ENCODE assay signal across 8 cellular contexts in the genomic region with DNA sequence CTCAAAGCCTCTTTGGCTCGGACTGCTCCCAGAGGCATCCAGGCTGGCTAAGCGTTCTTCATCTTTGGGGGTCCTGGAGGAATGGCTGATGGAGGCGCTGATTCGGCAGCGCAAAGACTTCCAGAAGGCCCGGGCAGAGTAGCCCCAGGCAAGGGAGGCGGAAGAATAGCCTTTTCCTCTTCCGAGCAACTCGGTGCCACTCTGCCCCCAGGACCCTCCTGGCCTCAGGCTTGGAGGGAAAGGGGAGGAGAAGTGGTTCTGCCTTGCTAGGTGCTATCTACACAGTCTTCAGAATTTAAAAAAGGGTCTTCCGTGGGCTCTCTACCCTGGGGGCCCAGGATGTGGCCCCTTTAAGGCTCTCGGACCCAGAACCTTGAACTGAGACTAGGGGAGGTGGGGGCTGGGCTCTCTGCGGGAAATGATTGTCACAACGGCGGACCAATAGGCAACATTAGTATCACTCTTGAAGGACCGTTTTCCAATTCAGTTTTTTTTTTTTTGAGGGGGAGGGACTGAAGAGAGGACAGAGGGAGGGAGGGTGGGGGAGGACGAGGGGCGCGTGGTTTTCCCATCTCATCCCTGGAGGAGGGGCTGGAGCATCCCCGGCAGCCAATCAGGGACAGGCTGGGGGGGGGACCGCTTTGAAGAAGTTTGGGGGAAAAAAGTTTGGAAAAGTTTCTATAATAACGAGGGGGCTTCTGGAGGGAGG. TPM values are rescaled to one million over a fixed set of nuclear protein-coding genes. Genes with fewer than 3 reads are reported as not detected.
DNase-seq lines count a peak whose midpoint lies in the region; ATAC-seq lines count a peak whose summit lies in the region.

A gene (plus strand): TSS at position 679 of the 709 bp plus-strand sequence. CDS start 157 bp downstream, outside the sequence.

- POLR2A ChIA-PET in CD8-positive, alpha-beta memory T cell (lab: Charles Lee), result interaction anchor here (0.7 kb wide), 1 partner anchor 23 kb away, joined by 7 read pairs; no protein-coding TSS in a partner anchor
- POLR2A ChIA-PET in activated naive CD8-positive, alpha-beta T cell treated with anti-CD3 and anti-CD28 coated beads, Interleukin-2, amount 10 ng/mL, durations not matched to agents 7 days and 5 days (lab: Charles Lee), result no interaction called here

- no peak for ATAC-seq in activated naive CD8-positive, alpha-beta T cell treated with anti-CD3 and anti-CD28 coated beads, Interleukin-2, amount 10 ng/mL, durations not matched to agents 7 days and 5 days (ENCODE audit: low read depth)
- no peak for ATAC-seq in GM18511 (IDR thresholded peaks at IDR 0.05; ENCODE audit: unreplicated experiment)

- no peaks in the 10 kb centered on the region for H3K36me3 ChIP-seq in CD8-positive, alpha-beta memory T cell (ENCODE audit: insufficient read depth, low read length)
- H3K36me3 ChIP-seq in H7 (replicated peaks; ENCODE audit: control insufficient read depth, insufficient read depth, low read length), result no peaks in the 10 kb centered on the region

- no peaks in the 10 kb centered on the region for H3K36me3 Mint-ChIP-seq in CD8-positive, alpha-beta memory T cell
- peaks cover 2% of the 10 kb centered on the region for H3K36me3 Mint-ChIP-seq in activated naive CD8-positive, alpha-beta T cell treated with anti-CD3 and anti-CD28 coated beads, Interleukin-2, amount 10 ng/mL, durations not matched to agents 7 days and 5 days

- H3K9me3 ChIP-seq in CD8-positive, alpha-beta memory T cell (ENCODE audit: low read length), result no peaks in the 10 kb centered on the region

- H3K27ac ChIP-seq in CD8-positive, alpha-beta memory T cell (ENCODE audit: low read depth, low read length), result peak within 1 kb of the TSS; percentile 20

- peak within 1 kb of the TSS; percentile 28 for H3K4me3 ChIP-seq in CD8-positive, alpha-beta memory T cell (ENCODE audit: low read length)
- H3K4me3 ChIP-seq in H7 (ENCODE audit: insufficient read depth, low read depth, low read length), result peak within 1 kb of the TSS; percentile 69

- CTCF ChIA-PET in CD8-positive, alpha-beta memory T cell (lab: Charles Lee), result no interaction called here

- DNase-seq in CD8-positive, alpha-beta memory T cell, result peak in 1 of 5 donors; percentile 8
- peak; percentile 93 for DNase-seq in H7
- peak; percentile 89 for DNase-seq in NCI-H2107 treated with DMSO at 0.1 percent for 48 hours (lab: John Stamatoyannopoulos, UW; ENCODE audit: unreplicated experiment)
- no peak for DNase-seq in activated naive CD8-positive, alpha-beta T cell treated with anti-CD3 and anti-CD28 coated beads, Interleukin-2, amount 10 ng/mL, durations not matched to agents 7 days and 5 days
- DNase-seq in glomerular endothelial cell (ENCODE audit: extremely low read depth, low read depth, low spot score), result peak; percentile 61
- DNase-seq in non-pigmented ciliary epithelial cell (ENCODE audit: low read depth), result peak; percentile 76
- DNase-seq in inferior parietal cortex (ENCODE audit: extremely low spot score), result no peak

- peaks cover 28 to 36% (median 34%) of the 10 kb centered on the region in 3 donors for H3K4me1 Mint-ChIP-seq in CD8-positive, alpha-beta memory T cell
- H3K4me1 Mint-ChIP-seq in activated naive CD8-positive, alpha-beta T cell treated with anti-CD3 and anti-CD28 coated beads, Interleukin-2, amount 10 ng/mL, durations not matched to agents 7 days and 5 days, result peaks cover 23% of the 10 kb centered on the region

- H3K27me3 ChIP-seq in CD8-positive, alpha-beta memory T cell (ENCODE audit: insufficient read depth, low read length, poor library complexity, severe bottlenecking), result peaks cover 45% of the 10 kb centered on the region
- H3K27me3 ChIP-seq in H7 (ENCODE audit: control insufficient read depth, insufficient read depth, low read length), result peaks cover 12% of the 10 kb centered on the region

- H3K27me3 Mint-ChIP-seq in CD8-positive, alpha-beta memory T cell, result peaks cover 38 to 47% of the 10 kb centered on the region in 2 donors
- H3K27me3 Mint-ChIP-seq in activated naive CD8-positive, alpha-beta T cell treated with anti-CD3 and anti-CD28 coated beads, Interleukin-2, amount 10 ng/mL, durations not matched to agents 7 days and 5 days, result peaks cover 55% of the 10 kb centered on the region

- no peaks in the 10 kb centered on the region for H3K9me3 Mint-ChIP-seq in CD8-positive, alpha-beta memory T cell
- H3K9me3 Mint-ChIP-seq in activated naive CD8-positive, alpha-beta T cell treated with anti-CD3 and anti-CD28 coated beads, Interleukin-2, amount 10 ng/mL, durations not matched to agents 7 days and 5 days, result no peaks in the 10 kb centered on the region

- peak within 1 kb of the TSS in 5 of 8 donors; percentile 49 to 95 (median 69) for H3K27ac Mint-ChIP-seq in CD8-positive, alpha-beta memory T cell
- H3K27ac Mint-ChIP-seq in activated naive CD8-positive, alpha-beta T cell treated with anti-CD3 and anti-CD28 coated beads, Interleukin-2, amount 10 ng/mL, durations not matched to agents 7 days and 5 days, result no peak within 1 kb of the TSS

- H3K4me1 ChIP-seq in CD8-positive, alpha-beta memory T cell (ENCODE audit: insufficient read depth, low read length), result peaks cover 30% of the 10 kb centered on the region

- peak within 1 kb of the TSS; percentile 14 to 76 (median 74) for H3K4me3 Mint-ChIP-seq in CD8-positive, alpha-beta memory T cell
- peak within 1 kb of the TSS; percentile 53 for H3K4me3 Mint-ChIP-seq in activated naive CD8-positive, alpha-beta T cell treated with anti-CD3 and anti-CD28 coated beads, Interleukin-2, amount 10 ng/mL, durations not matched to agents 7 days and 5 days

RNA-seq across cellular contexts. Expression of the gene that starts here (rescaled TPM):
- total RNA-seq in CD8-positive, alpha-beta memory T cell, result 1 to 10 TPM in 1 of 2 experiments, under 1 TPM in 1; 0.81 to 1.5 TPM
- polyA plus RNA-seq in CD8-positive, alpha-beta memory T cell, result not detected
- total RNA-seq in H7 (2014; rRNA removed; shearing (Covaris generic)), result 12.2 and 28.3 TPM in 2 replicates
- not detected for total RNA-seq in activated naive CD8-positive, alpha-beta T cell treated with anti-CD3 and anti-CD28 coated beads, Interleukin-2, amount 10 ng/mL, durations not matched to agents 7 days and 5 days
- total RNA-seq in glomerular endothelial cell, result 24.3 and 42.5 TPM in 2 replicates

Comparison
In these comparisons a context has a peak if more than half of its experiments do, and no peak if none do; other contexts are left out.
1. DNase-seq: peak in H7 (single experiment), NCI-H2107 treated with DMSO at 0.1 percent for 48 hours (single experiment), glomerular endothelial cell (single experiment) and non-pigmented ciliary epithelial cell (single experiment); none in activated naive CD8-positive, alpha-beta T cell treated with anti-CD3 and anti-CD28 coated beads, Interleukin-2, amount 10 ng/mL, durations not matched to agents 7 days and 5 days (single experiment) and inferior parietal cortex (single experiment).